In the genomic region with DNA sequence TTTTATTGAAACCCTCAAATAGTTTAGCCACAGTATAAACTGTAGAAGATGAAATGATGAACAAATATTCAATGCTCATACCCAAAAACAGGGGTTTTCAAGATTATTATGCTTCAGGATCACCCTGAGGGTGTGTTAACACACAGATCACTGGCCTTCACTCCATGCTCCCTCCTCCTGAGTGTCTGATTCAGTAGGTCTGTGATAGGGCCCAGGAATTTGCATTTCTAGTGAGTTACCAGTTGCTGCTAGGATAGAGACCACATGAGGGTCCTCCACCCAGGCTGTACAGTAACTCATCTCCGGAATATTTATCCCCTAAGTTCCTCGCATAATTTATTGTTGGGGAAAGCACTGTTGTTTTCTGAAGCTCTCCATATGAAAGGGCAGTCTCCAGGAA, we compare ENCODE assay signal across 14 cellular contexts.
A peak's percentile ranks its signal among the peaks of the same experiment; 100 is the strongest.
DNase-seq lines count a peak whose midpoint lies in the region; ATAC-seq and TF ChIP-seq lines count a peak whose summit lies in the region.
"Had no signal": no experiment of that assay in that cellular context is flagged by ENCODE, and none has a peak within 500 bp of the region (broad histone marks: within the 10 kb centered on the region; RNA-seq: fewer than 3 reads in every experiment).

No MANE protein-coding gene starts in this region.

- 90 to 91% (median 90%) methylated on average over 2 of the region's 2 CpGs for WGBS in ovary, 3 donors

- H3K9me3 ChIP-seq in SU-DHL-6 (ENCODE audit: insufficient read depth, low read length) (no peaks in the 10 kb centered on the region), ovary (no peaks in the 10 kb centered on the region)

- H3K9ac ChIP-seq in SU-DHL-6 (ENCODE audit: low read length) = no peak overlapping the region
- H3K9ac ChIP-seq: GM23248 had no signal

- H3K4me3 ChIP-seq in SU-DHL-6 (ENCODE audit: insufficient read depth, low read length, poor library complexity, severe bottlenecking) (no peak overlapping the region), ovary (no peak overlapping the region)
- H3K4me3 ChIP-seq: GM23248 had no signal

- H3K36me3 ChIP-seq in SU-DHL-6 (ENCODE audit: low read length) (peaks cover 13% of the 10 kb centered on the region), ovary (no peaks in the 10 kb centered on the region)

- no peak for TF ChIP-seq CTCF in SU-DHL-6 (IDR thresholded peaks at IDR 0.05; ENCODE audit: insufficient read depth, low read length, poor library complexity, severe bottlenecking)
- no peak for TF ChIP-seq CTCF in ovary (IDR thresholded peaks at IDR 0.05)
- no peak for TF ChIP-seq CTCF in foreskin keratinocyte (conservative IDR thresholded peaks at IDR 0.05)

- H3K4me1 ChIP-seq in ovary (ENCODE audit: insufficient read depth) = no peaks in the 10 kb centered on the region
- no peaks in the 10 kb centered on the region for H3K4me1 ChIP-seq in foreskin keratinocyte

- TF ChIP-seq POLR2A in ovary (IDR thresholded peaks at IDR 0.05) = no peak

- TF ChIP-seq EP300 in ovary (IDR thresholded peaks at IDR 0.05) = no peak

- H3K79me2 ChIP-seq in SU-DHL-6 (ENCODE audit: insufficient read depth, low read length) = no peaks in the 10 kb centered on the region

- peak overlapping the region; percentile 13 for H2AFZ ChIP-seq in SU-DHL-6 (ENCODE audit: low read depth, low read length, severe bottlenecking)
- H2AFZ ChIP-seq: GM23248 had no signal

- H3K27ac ChIP-seq in SU-DHL-6 (ENCODE audit: low read depth, low read length) (no peak overlapping the region), caudate nucleus (ENCODE audit: low read depth, low read length) (no peak overlapping the region), ovary (no peak overlapping the region), foreskin keratinocyte (no peak overlapping the region)
- H3K27ac ChIP-seq: GM23248 had no signal

- no peaks in the 10 kb centered on the region for H4K20me1 ChIP-seq in SU-DHL-6 (ENCODE audit: low read depth, low read length)

- peak overlapping the region; percentile 15 for H3K27ac Mint-ChIP-seq in activated T-helper 17 cell treated with anti-CD3 and anti-CD28 coated beads, Interleukin-2, amount 50 U/mL, for 72 hours
- H3K27ac Mint-ChIP-seq: CD8-positive, alpha-beta T cell; H9 had no signal

- H3K27me3 Mint-ChIP-seq in activated T-helper 17 cell treated with anti-CD3 and anti-CD28 coated beads, Interleukin-2, amount 50 U/mL, for 72 hours = no peaks in the 10 kb centered on the region

- H3K9me3 Mint-ChIP-seq in activated T-helper 17 cell treated with anti-CD3 and anti-CD28 coated beads, Interleukin-2, amount 50 U/mL, for 72 hours = no peaks in the 10 kb centered on the region
- H3K9me3 Mint-ChIP-seq: CD8-positive, alpha-beta T cell; H9 had no signal

- H3K27me3 ChIP-seq in SU-DHL-6 (ENCODE audit: low read length) (no peaks in the 10 kb centered on the region), ovary (no peaks in the 10 kb centered on the region), foreskin keratinocyte (no peaks in the 10 kb centered on the region)

- no peak for ATAC-seq in activated T-helper 17 cell treated with anti-CD3 and anti-CD28 coated beads, Interleukin-2, amount 50 U/mL, for 72 hours (replicated peaks)
- no peak for ATAC-seq in foreskin keratinocyte
- ATAC-seq: CD8-positive, alpha-beta T cell; HCT116 had no signal

- H3K9me2 ChIP-seq in SU-DHL-6 (replicated peaks; ENCODE audit: insufficient read depth, low read length) = no peaks in the 10 kb centered on the region

- H3K4me3 Mint-ChIP-seq in activated T-helper 17 cell treated with anti-CD3 and anti-CD28 coated beads, Interleukin-2, amount 50 U/mL, for 72 hours = no peak overlapping the region
- H3K4me3 Mint-ChIP-seq: CD8-positive, alpha-beta T cell; H9 had no signal

- no peaks in the 10 kb centered on the region for H3K36me3 Mint-ChIP-seq in activated T-helper 17 cell treated with anti-CD3 and anti-CD28 coated beads, Interleukin-2, amount 50 U/mL, for 72 hours (ENCODE audit: low read depth)
- H3K36me3 Mint-ChIP-seq: CD8-positive, alpha-beta T cell had no signal

- no peak overlapping the region for H3K4me2 ChIP-seq in SU-DHL-6 (ENCODE audit: low read depth, low read length, poor library complexity, severe bottlenecking)

- DNase-seq in EH (ENCODE audit: low read depth) (peak; percentile 7), caudate nucleus (lab: John Stamatoyannopoulos, UW) (no peak), ovary (no peak), foreskin keratinocyte (no peak), germinal center (ENCODE audit: low spot score) (no peak)
- DNase-seq: C1 segment of cervical spinal cord; CD8-positive, alpha-beta T cell; DMS53; DMS79 treated with DMSO at 0.1 percent for 48 hours; GM23248; H9 had no signal

- H3K4me1 Mint-ChIP-seq in activated T-helper 17 cell treated with anti-CD3 and anti-CD28 coated beads, Interleukin-2, amount 50 U/mL, for 72 hours = peaks cover 13% of the 10 kb centered on the region

- H3F3A ChIP-seq in SU-DHL-6 (ENCODE audit: insufficient read depth) = peaks cover 21% of the 10 kb centered on the region

- intact Hi-C loops in ovary (cut with DNase I) = no loop called here
